Comparison of ENCODE assay signal across 2 cellular contexts in genomic region chr20:15772826-15773225, GRCh38.
TF ChIP-seq lines count a peak whose summit lies in the region.

No MANE protein-coding gene starts in this region.

TF ChIP-seq in SK-N-SH treated with all-trans-retinoic acid at 6 μM for 48 hours, 23 proteins besides CTCF, POLR2A, EP300 and RAD21 (continued from another document):
- TF ChIP-seq OSR1 (CRISPR knock-in tag; IDR thresholded peaks at IDR 0.05) = no peak
- TF ChIP-seq ESRRG (CRISPR knock-in tag; IDR thresholded peaks at IDR 0.05) = no peak
- TF ChIP-seq ISL1 (CRISPR knock-in tag; IDR thresholded peaks at IDR 0.05) = peak; percentile 48; the same call in 1 of the 2 replicates

TF ChIP-seq in SK-N-SH, 30 proteins besides CTCF, POLR2A, EP300 and RAD21 (continued from another document):
- TF ChIP-seq RCOR1 (IDR thresholded peaks at IDR 0.05; ENCODE audit: low read length) (no peak), TEAD4 (IDR thresholded peaks at IDR 0.05; ENCODE audit: borderline replicate concordance, insufficient read depth) (no peak), NRF1 (IDR thresholded peaks at IDR 0.05; ENCODE audit: low read depth, low read length) (no peak)
